Comparison of ENCODE assay signal across 1 cellular context in genomic region chr1:45304311-45305081, GRCh38.
TF ChIP-seq lines count a peak whose summit lies in the region.

No MANE protein-coding gene starts in this region.

TF ChIP-seq in HepG2, 621 proteins besides CTCF, POLR2A, EP300 and RAD21 (continued from another document and continues in another):
- TF ChIP-seq ZUFSP (CRISPR knock-in tag; IDR thresholded peaks at IDR 0.05; ENCODE audit: borderline replicate concordance) (no peak), FLYWCH1 (CRISPR knock-in tag; IDR thresholded peaks at IDR 0.05) (no peak), MATR3 (CRISPR knock-in tag; IDR thresholded peaks at IDR 0.05) (no peak), ZZZ3 (CRISPR knock-in tag; IDR thresholded peaks at IDR 0.05; ENCODE audit: borderline replicate concordance) (0 out of 2 replicates have a peak, but pooled peaks have one; percentile 34), SYNCRIP (IDR thresholded peaks at IDR 0.05; ENCODE audit: insufficient read depth, low read depth, low read length) (no peak), ZSCAN25 (CRISPR knock-in tag; IDR thresholded peaks at IDR 0.05) (0 out of 2 replicates have a peak, but pooled peaks have one; percentile 9), ARHGAP35 (CRISPR knock-in tag; IDR thresholded peaks at IDR 0.05; ENCODE audit: borderline replicate concordance) (0 out of 2 replicates have a peak, but pooled peaks have one; percentile 7), ZSCAN12 (CRISPR knock-in tag; IDR thresholded peaks at IDR 0.05) (0 out of 2 replicates have a peak, but pooled peaks have one; percentile 6), ZNF430 (CRISPR knock-in tag; IDR thresholded peaks at IDR 0.05) (no peak), HDAC1 (CRISPR knock-in tag; IDR thresholded peaks at IDR 0.05) (peak; percentile 54; the same call in 1 of the 2 replicates), SNAI1 (CRISPR knock-in tag; IDR thresholded peaks at IDR 0.05; ENCODE audit: borderline replicate concordance) (peak; percentile 38; the same call in 1 of the 2 replicates), HOXA9 (CRISPR knock-in tag; IDR thresholded peaks at IDR 0.05; ENCODE audit: borderline replicate concordance) (no peak), NFYB (CRISPR knock-in tag; IDR thresholded peaks at IDR 0.05) (no peak), MTA1 (CRISPR knock-in tag; IDR thresholded peaks at IDR 0.05; ENCODE audit: borderline replicate concordance) (no peak), PREB (CRISPR knock-in tag; IDR thresholded peaks at IDR 0.05) (no peak), TBX2 (CRISPR knock-in tag; IDR thresholded peaks at IDR 0.05; ENCODE audit: borderline replicate concordance) (no peak), PATZ1 (CRISPR knock-in tag; IDR thresholded peaks at IDR 0.05) (no peak; the same call in 1 of the 2 replicates), SRY (CRISPR knock-in tag; IDR thresholded peaks at IDR 0.05) (no peak), ATF6 (CRISPR knock-in tag; conservative IDR thresholded peaks at IDR 0.05) (no peak), ZNF317 (CRISPR knock-in tag; IDR thresholded peaks at IDR 0.05) (no peak; the same call in 1 of the 2 replicates), HHEX (CRISPR knock-in tag; IDR thresholded peaks at IDR 0.05) (no peak), ZMYM2 (CRISPR knock-in tag; IDR thresholded peaks at IDR 0.05) (no peak), NFAT5 (CRISPR knock-in tag; IDR thresholded peaks at IDR 0.05) (no peak), FOXJ3 (CRISPR knock-in tag; IDR thresholded peaks at IDR 0.05; ENCODE audit: borderline replicate concordance) (0 out of 2 replicates have a peak, but pooled peaks have one; percentile 10), ZBTB40 (IDR thresholded peaks at IDR 0.05) (no peak), ZBTB40 (CRISPR knock-in tag; IDR thresholded peaks at IDR 0.05) (no peak; the same call in 1 of the 2 replicates), ETV5 (CRISPR knock-in tag; IDR thresholded peaks at IDR 0.05; ENCODE audit: borderline replicate concordance) (0 out of 2 replicates have a peak, but pooled peaks have one; percentile 5), ZNF18 (CRISPR knock-in tag; IDR thresholded peaks at IDR 0.05; ENCODE audit: insufficient replicate concordance) (no peak), RORA (CRISPR knock-in tag; IDR thresholded peaks at IDR 0.05) (no peak)
